Comparison of ENCODE assay signal across 23 cellular contexts in the genomic region with DNA sequence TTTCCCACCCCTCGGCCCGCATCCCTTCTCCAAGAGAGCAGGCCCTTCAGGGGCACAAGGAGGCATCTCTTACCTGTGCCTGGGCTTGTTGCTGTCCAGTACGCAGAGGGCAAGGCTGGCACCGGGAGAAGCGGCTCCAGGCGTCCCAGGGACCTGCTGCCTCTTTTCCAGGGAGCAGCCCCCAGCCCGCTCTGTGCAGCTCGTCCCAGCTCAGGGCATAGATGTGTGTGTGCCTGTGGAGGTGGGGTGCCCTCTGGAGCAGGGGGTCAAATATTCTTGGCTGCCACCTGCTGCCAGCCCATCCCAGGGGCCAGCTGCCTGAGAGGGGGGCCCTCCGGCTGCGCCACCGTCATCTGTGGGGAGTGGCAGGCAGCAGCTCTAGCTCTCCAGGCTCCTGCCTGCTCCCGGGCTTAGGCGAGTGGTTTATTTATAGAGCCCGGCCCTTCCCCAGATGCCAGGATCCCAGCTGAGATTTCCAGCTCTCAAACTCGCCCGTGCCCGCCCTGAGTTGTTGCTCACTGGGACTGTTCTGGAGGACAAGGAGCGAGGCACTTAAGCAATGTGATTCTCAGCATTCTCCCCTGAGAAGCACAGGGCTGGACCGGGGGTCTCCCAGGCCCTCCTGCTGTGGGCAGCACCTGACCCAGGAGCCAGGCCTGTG.
DNase-seq lines count a peak whose midpoint lies in the region; ATAC-seq and TF ChIP-seq lines count a peak whose summit lies in the region.
"Had no signal": no experiment of that assay in that cellular context is flagged by ENCODE, and none has a peak within 500 bp of the region (broad histone marks: within the 10 kb centered on the region; RNA-seq: fewer than 3 reads in every experiment).

No MANE protein-coding gene starts in this region.

- peaks cover 10% of the 10 kb centered on the region for H3K4me1 Mint-ChIP-seq in endodermal cell
- no peaks in the 10 kb centered on the region for H3K4me1 Mint-ChIP-seq in activated T-helper 1 cell treated with anti-CD3 and anti-CD28 coated beads, Interleukin-12 subunit alpha, Interleukin-12 subunit beta, Interleukin-2, Interleukin-4 antibody, amounts not matched to agents 30 ng/mL and 10 ng/mL and 1 ng/mL, durations not matched to agents 14 hours and 24 hours and 36 hours (ENCODE audit: low read depth)
- H3K4me1 Mint-ChIP-seq: CD4-positive, alpha-beta memory T cell; naive B cell had no signal

- H3K27me3 Mint-ChIP-seq in endodermal cell (ENCODE audit: insufficient read depth) = no peaks in the 10 kb centered on the region
- peaks cover 8% of the 10 kb centered on the region for H3K27me3 Mint-ChIP-seq in activated T-helper 1 cell treated with anti-CD3 and anti-CD28 coated beads, Interleukin-12 subunit alpha, Interleukin-12 subunit beta, Interleukin-2, Interleukin-4 antibody, amounts not matched to agents 30 ng/mL and 10 ng/mL and 1 ng/mL, durations not matched to agents 14 hours and 24 hours and 36 hours (ENCODE audit: insufficient read depth)

- H3K27ac Mint-ChIP-seq in endodermal cell = no peak overlapping the region
- no peak overlapping the region for H3K27ac Mint-ChIP-seq in activated T-helper 1 cell treated with anti-CD3 and anti-CD28 coated beads, Interleukin-12 subunit alpha, Interleukin-12 subunit beta, Interleukin-2, Interleukin-4 antibody, amounts not matched to agents 30 ng/mL and 10 ng/mL and 1 ng/mL, durations not matched to agents 14 hours and 24 hours and 36 hours
- H3K27ac Mint-ChIP-seq: activated naive CD4-positive, alpha-beta T cell treated with anti-CD3 and anti-CD28 coated beads for 36 hours; CD4-positive, alpha-beta memory T cell; naive B cell; T-helper 2 cell treated with Interferon-gamma antibody and Interleukin-4, amounts not matched to agents 5 μg/mL and 100 μg/mL, for 36 hours; type B pancreatic cell had no signal

- WGBS in endodermal cell (ENCODE audit: insufficient coverage in 1 of 2, insufficient read length in 1 of 2), 2 experiments = 89 to 91% methylated on average over 9 to 19 of the region's 19 CpGs

- H3K36me3 Mint-ChIP-seq in endodermal cell (ENCODE audit: low read depth) = no peaks in the 10 kb centered on the region
- H3K36me3 Mint-ChIP-seq in activated T-helper 1 cell treated with anti-CD3 and anti-CD28 coated beads, Interleukin-12 subunit alpha, Interleukin-12 subunit beta, Interleukin-2, Interleukin-4 antibody, amounts not matched to agents 30 ng/mL and 10 ng/mL and 1 ng/mL, durations not matched to agents 14 hours and 24 hours and 36 hours (ENCODE audit: low read depth) = no peaks in the 10 kb centered on the region
- H3K36me3 Mint-ChIP-seq: CD4-positive, alpha-beta memory T cell; naive B cell; type B pancreatic cell had no signal

- no peaks in the 10 kb centered on the region for H3K9me3 Mint-ChIP-seq in endodermal cell
- no peaks in the 10 kb centered on the region for H3K9me3 Mint-ChIP-seq in activated T-helper 1 cell treated with anti-CD3 and anti-CD28 coated beads, Interleukin-12 subunit alpha, Interleukin-12 subunit beta, Interleukin-2, Interleukin-4 antibody, amounts not matched to agents 30 ng/mL and 10 ng/mL and 1 ng/mL, durations not matched to agents 14 hours and 24 hours and 36 hours
- H3K9me3 Mint-ChIP-seq: activated naive CD4-positive, alpha-beta T cell treated with anti-CD3 and anti-CD28 coated beads for 36 hours; naive B cell; T-helper 2 cell treated with Interferon-gamma antibody and Interleukin-4, amounts not matched to agents 5 μg/mL and 100 μg/mL, for 36 hours; type B pancreatic cell had no signal

- ATAC-seq in lower lobe of right lung (peak in 1 of 2 donors; percentile 64), upper lobe of right lung (peak; percentile 20)
- ATAC-seq: foreskin keratinocyte, left lobe of liver had no signal

- H3K27ac ChIP-seq in endodermal cell (ENCODE audit: low read depth, low read length) (no peak overlapping the region), lower lobe of right lung (no peak overlapping the region), upper lobe of right lung (no peak overlapping the region)
- H3K27ac ChIP-seq: ascending aorta, foreskin keratinocyte had no signal

- intact Hi-C loops in lower lobe of right lung (cut with DNase I) (no loop called here), upper lobe of right lung (cut with DNase I) (no loop called here)
- intact Hi-C loops in activated T-helper 1 cell treated with anti-CD3 and anti-CD28 coated beads, Interleukin-12 subunit alpha, Interleukin-12 subunit beta, Interleukin-2, Interleukin-4 antibody, amounts not matched to agents 30 ng/mL and 10 ng/mL and 1 ng/mL, durations not matched to agents 14 hours and 24 hours and 36 hours (cut with micrococcal nuclease) = no loop called here

- H3K27me3 ChIP-seq in endodermal cell (ENCODE audit: control insufficient read depth, insufficient read depth, low read length, poor library complexity, severe bottlenecking) (no peaks in the 10 kb centered on the region), lower lobe of right lung (ENCODE audit: low read depth) (peaks cover 14% of the 10 kb centered on the region), upper lobe of right lung (peaks cover 4% of the 10 kb centered on the region)
- H3K27me3 ChIP-seq: ascending aorta had no signal

- H3K36me3 ChIP-seq in endodermal cell (ENCODE audit: control insufficient read depth, insufficient read depth, low read length) (no peaks in the 10 kb centered on the region), lower lobe of right lung (no peaks in the 10 kb centered on the region), upper lobe of right lung (no peaks in the 10 kb centered on the region)
- H3K36me3 ChIP-seq: ascending aorta had no signal

- H3K9me3 ChIP-seq in endodermal cell (ENCODE audit: control insufficient read depth, low read length) = no peaks in the 10 kb centered on the region
- no peaks in the 10 kb centered on the region for H3K9me3 ChIP-seq in lower lobe of right lung
- H3K9me3 ChIP-seq in upper lobe of right lung = no peaks in the 10 kb centered on the region
- H3K9me3 ChIP-seq: ascending aorta had no signal

- TF ChIP-seq CTCF in endodermal cell (conservative IDR thresholded peaks at IDR 0.05) (no peak), lower lobe of right lung (IDR thresholded peaks at IDR 0.05) (no peak), upper lobe of right lung (IDR thresholded peaks at IDR 0.05) (no peak)

- H3K4me1 ChIP-seq in endodermal cell (ENCODE audit: control insufficient read depth, insufficient read depth, low read length) = no peaks in the 10 kb centered on the region
- no peaks in the 10 kb centered on the region for H3K4me1 ChIP-seq in lower lobe of right lung
- no peaks in the 10 kb centered on the region for H3K4me1 ChIP-seq in upper lobe of right lung
- H3K4me1 ChIP-seq: ascending aorta, foreskin keratinocyte had no signal

- no peak overlapping the region for H3K4me3 Mint-ChIP-seq in endodermal cell
- no peak overlapping the region for H3K4me3 Mint-ChIP-seq in activated T-helper 1 cell treated with anti-CD3 and anti-CD28 coated beads, Interleukin-12 subunit alpha, Interleukin-12 subunit beta, Interleukin-2, Interleukin-4 antibody, amounts not matched to agents 30 ng/mL and 10 ng/mL and 1 ng/mL, durations not matched to agents 14 hours and 24 hours and 36 hours
- H3K4me3 Mint-ChIP-seq: activated naive CD4-positive, alpha-beta T cell treated with anti-CD3 and anti-CD28 coated beads for 36 hours; CD4-positive, alpha-beta memory T cell; naive B cell; T-helper 2 cell treated with Interferon-gamma antibody and Interleukin-4, amounts not matched to agents 5 μg/mL and 100 μg/mL, for 36 hours; type B pancreatic cell had no signal

- no peak overlapping the region for H3K4me3 ChIP-seq in endodermal cell (ENCODE audit: low read length)
- H3K4me3 ChIP-seq in lower lobe of right lung = no peak overlapping the region
- no peak overlapping the region for H3K4me3 ChIP-seq in upper lobe of right lung
- H3K4me3 ChIP-seq: ascending aorta had no signal

- no peak overlapping the region for H3K9ac ChIP-seq in endodermal cell (ENCODE audit: extremely low read depth, low read length, poor library complexity, severe bottlenecking)

- DNase-seq in SHP77 (lab: John Stamatoyannopoulos, UW) = peak; percentile 56 to 58
- DNase-seq in SHP77 treated with DMSO at 0.1 percent for 48 hours (lab: John Stamatoyannopoulos, UW) = no peak
- peak; percentile 41 for DNase-seq in endodermal cell
- peak; percentile 33 for DNase-seq in lower lobe of right lung
- peak; percentile 60 for DNase-seq in upper lobe of right lung
- no peak for DNase-seq in HT-29 (ENCODE audit: low spot score)
- no peak for DNase-seq in 8988T
- DNase-seq in activated T-helper 1 cell treated with anti-CD3 and anti-CD28 coated beads, Interleukin-12 subunit alpha, Interleukin-12 subunit beta, Interleukin-2, Interleukin-4 antibody, amounts not matched to agents 30 ng/mL and 10 ng/mL and 1 ng/mL, durations not matched to agents 14 hours and 24 hours and 36 hours (ENCODE audit: low spot score) = no peak
- DNase-seq: ACHN; activated CD8-positive, alpha-beta memory T cell treated with anti-CD3 and anti-CD28 coated beads, Interleukin-2, amount 50 U/mL, for 48 hours; activated naive CD4-positive, alpha-beta T cell treated with anti-CD3 and anti-CD28 coated beads for 36 hours; CD4-positive, alpha-beta memory T cell; EL; Karpas-422; naive B cell; NCI-H1092 treated with DMSO at 0.1 percent for 48 hours; stimulated activated CD4-positive, alpha-beta T cell treated with anti-CD3 and anti-CD28 coated beads, Interleukin-15, amount 100 ng/mL, for 24 hours; stimulated activated naive CD4-positive, alpha-beta T cell had no signal

Comparison
In these comparisons a context has a peak if more than half of its experiments do, and no peak if none do; other contexts are left out.
1. DNase-seq: peak in SHP77 (2 of 2), endodermal cell (single experiment), lower lobe of right lung (single experiment) and upper lobe of right lung (single experiment); none in SHP77 treated with DMSO at 0.1 percent for 48 hours (single experiment), HT-29 (single experiment), 8988T (single experiment) and activated T-helper 1 cell treated with anti-CD3 and anti-CD28 coated beads, Interleukin-12 subunit alpha, Interleukin-12 subunit beta, Interleukin-2, Interleukin-4 antibody, amounts not matched to agents 30 ng/mL and 10 ng/mL and 1 ng/mL, durations not matched to agents 14 hours and 24 hours and 36 hours (single experiment).